Comparison of ENCODE assay signal across 22 cellular contexts in the genomic region with DNA sequence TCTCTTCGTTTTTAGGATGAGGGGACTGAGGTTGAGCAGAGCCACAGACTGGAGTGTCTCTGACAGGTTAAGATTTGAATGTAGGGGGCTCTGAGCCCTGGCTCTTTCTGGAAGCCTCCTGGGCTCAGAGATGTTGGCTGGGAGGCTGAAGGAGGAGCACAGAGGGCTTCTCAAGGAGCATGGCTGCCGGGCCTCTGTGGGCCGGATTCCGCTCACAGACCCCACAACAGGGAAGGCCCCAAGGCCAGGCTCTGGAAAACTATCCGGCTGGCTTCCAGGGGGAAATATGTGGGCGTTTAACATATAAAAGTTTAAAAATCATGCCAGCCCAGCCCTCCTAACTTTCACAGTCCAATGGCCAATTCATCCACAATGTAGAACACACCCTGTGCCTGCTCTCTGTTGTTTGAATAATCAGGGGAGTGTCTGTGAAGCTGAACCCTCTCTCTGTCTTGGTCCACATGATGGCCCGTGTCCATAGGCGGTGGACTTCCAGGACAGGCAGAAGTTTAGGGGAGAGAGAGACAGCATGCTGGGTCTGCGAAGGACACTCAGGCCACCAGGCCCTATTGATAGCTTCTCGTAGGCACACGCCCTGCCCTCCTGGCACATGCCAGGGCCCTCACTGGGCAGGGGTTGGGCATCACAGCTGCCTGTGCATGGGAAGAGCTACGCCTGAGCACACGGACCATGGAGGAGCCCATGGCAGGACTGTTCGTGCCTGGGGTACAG.
"Had no signal": no experiment of that assay in that cellular context is flagged by ENCODE, and none has a peak within 500 bp of the region (broad histone marks: within the 10 kb centered on the region; RNA-seq: fewer than 3 reads in every experiment).

No MANE protein-coding gene starts in this region.

- DNase-seq: activated B cell treated with CpG ODN at 0.5 μM for 24 hours; activated CD4-positive, alpha-beta memory T cell treated with anti-CD3 and anti-CD28 coated beads for 36 hours; activated CD4-positive, alpha-beta T cell treated with anti-CD3 and anti-CD28 coated beads for 4 hours; activated gamma-delta T cell; activated naive CD8-positive, alpha-beta T cell treated with anti-CD3 and anti-CD28 coated beads, Interleukin-2, amount 10 ng/mL, durations not matched to agents 7 days and 5 days; activated T-cell treated with anti-CD3 and anti-CD28 coated beads, Interleukin-2, amount 50 U/mL, for 4 hours; amygdala; dermis blood vessel endothelial cell; effector memory CD4-positive, alpha-beta T cell; hypothalamus; islet precursor cell; nephron progenitor cell; ovary; stimulated activated CD4-positive, alpha-beta T cell treated with anti-CD3 and anti-CD28 coated beads, Interleukin-4, amount 100 ng/mL, for 4 hours; stimulated activated naive CD4-positive, alpha-beta T cell; T-helper 1 cell; T-helper 9 cell; thyroid gland; uterus had no signal

- H3K4me1 Mint-ChIP-seq: activated B cell treated with CpG ODN at 0.5 μM for 24 hours, nephron progenitor cell had no signal

- H3K4me3 ChIP-seq: cardiac muscle cell, ovary, thyroid gland, uterus had no signal

- H3K9me3 Mint-ChIP-seq: activated B cell treated with CpG ODN at 0.5 μM for 24 hours; activated naive CD8-positive, alpha-beta T cell treated with anti-CD3 and anti-CD28 coated beads, Interleukin-2, amount 10 ng/mL, durations not matched to agents 7 days and 5 days; activated T-cell treated with anti-CD3 and anti-CD28 coated beads, Interleukin-2, amount 50 U/mL, for 4 hours had no signal

- H3K27ac ChIP-seq: cardiac muscle cell, ovary, thyroid gland, uterus had no signal

- H3K9me3 ChIP-seq: ovary, thyroid gland, uterus had no signal

- ATAC-seq: activated T-cell treated with anti-CD3 and anti-CD28 coated beads, Interleukin-2, amount 50 U/mL, for 4 hours; sciatic nerve; SK-N-SH treated with all-trans-retinoic acid at 6 μM for 48 hours had no signal

- H3K4me1 ChIP-seq: uterus had no signal

- H3K4me3 Mint-ChIP-seq: activated B cell treated with CpG ODN at 0.5 μM for 24 hours; activated CD4-positive, alpha-beta memory T cell treated with anti-CD3 and anti-CD28 coated beads for 36 hours; activated naive CD8-positive, alpha-beta T cell treated with anti-CD3 and anti-CD28 coated beads, Interleukin-2, amount 10 ng/mL, durations not matched to agents 7 days and 5 days; activated T-cell treated with anti-CD3 and anti-CD28 coated beads, Interleukin-2, amount 50 U/mL, for 4 hours; nephron progenitor cell had no signal

- H3K27ac Mint-ChIP-seq: activated B cell treated with CpG ODN at 0.5 μM for 24 hours; activated CD4-positive, alpha-beta memory T cell treated with anti-CD3 and anti-CD28 coated beads for 36 hours; activated naive CD8-positive, alpha-beta T cell treated with anti-CD3 and anti-CD28 coated beads, Interleukin-2, amount 10 ng/mL, durations not matched to agents 7 days and 5 days had no signal

- H3K27me3 Mint-ChIP-seq: activated B cell treated with CpG ODN at 0.5 μM for 24 hours; activated CD4-positive, alpha-beta memory T cell treated with anti-CD3 and anti-CD28 coated beads for 36 hours; activated naive CD8-positive, alpha-beta T cell treated with anti-CD3 and anti-CD28 coated beads, Interleukin-2, amount 10 ng/mL, durations not matched to agents 7 days and 5 days had no signal

- H3K36me3 ChIP-seq: ovary, uterus had no signal

- H3K27me3 ChIP-seq: cardiac muscle cell, ovary, thyroid gland, uterus had no signal
